In the genomic region with DNA sequence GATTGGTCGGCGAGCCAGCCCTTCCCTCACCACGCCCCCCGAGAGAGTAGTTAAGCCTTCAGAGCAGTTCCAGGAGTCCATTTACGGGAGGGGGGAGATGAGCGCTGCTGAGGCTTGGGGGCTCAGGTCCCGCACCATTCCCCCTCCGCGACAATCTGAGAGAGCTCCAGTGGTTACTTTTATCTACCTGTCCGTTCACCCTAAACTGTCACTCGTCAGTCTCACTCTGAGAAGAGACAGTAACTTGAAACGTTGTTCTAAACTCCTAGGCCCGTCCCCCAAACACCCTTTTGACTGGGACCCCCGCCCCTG, we compare ENCODE assay signal across 8 cellular contexts.
DNase-seq lines count a peak whose midpoint lies in the region; ATAC-seq and TF ChIP-seq lines count a peak whose summit lies in the region.

No MANE protein-coding gene starts in this region.

- H3K27ac ChIP-seq in stomach smooth muscle (ENCODE audit: low read length), result peak overlapping the region; percentile 96

- H3K9me3 ChIP-seq in stomach smooth muscle (ENCODE audit: control insufficient read depth in 2 of 2, low read length in 2 of 2), result no peaks in the 10 kb centered on the region

- peak overlapping the region; percentile 95 for H3K4me3 ChIP-seq in AG04449 (ENCODE audit: low read depth, low read length)
- peak overlapping the region; percentile 98 for H3K4me3 ChIP-seq in astrocyte of the cerebellum (ENCODE audit: low read depth, low read length)
- H3K4me3 ChIP-seq in stomach smooth muscle (ENCODE audit: low read length in 2 of 2), result peak overlapping the region; percentile 96 to 98

- peak overlapping the region; percentile 91 to 94 for H3K9ac ChIP-seq in stomach smooth muscle (ENCODE audit: low read length in 2 of 2)

- POLR2A ChIA-PET in AG04449 (lab: Yijun Ruan, JAX), result interaction anchor here (1.0 to 3.4 kb wide), 5 partner anchors 9 to 60 kb away, joined by 3 to 37 read pairs (median 7); no protein-coding TSS in a partner anchor

- TF ChIP-seq CTCF in AG04449 (IDR thresholded peaks at IDR 0.05; ENCODE audit: insufficient read depth, low read length, missing control alignments) (no peak), astrocyte of the cerebellum (IDR thresholded peaks at IDR 0.05; ENCODE audit: low read depth, low read length, missing control alignments) (no peak)

- in situ Hi-C loops in astrocyte of the cerebellum (cut with HindIII; ENCODE audit: low sequenced_read_pairs), result no loop called here

- no peaks in the 10 kb centered on the region for H3K27me3 ChIP-seq in stomach smooth muscle (ENCODE audit: control insufficient read depth in 1 of 2, insufficient read depth in 2 of 2, low read length in 2 of 2)

- peaks cover 0 to 24% of the 10 kb centered on the region in 2 donors for H3K36me3 ChIP-seq in stomach smooth muscle (ENCODE audit: control insufficient read depth in 2 of 2, insufficient read depth in 2 of 2, low read length in 2 of 2)

- no peak for DNase-seq in AG04449 (ENCODE audit: low read depth, low spot score)
- peak; percentile 89 for DNase-seq in NCI-H2196 (lab: John Stamatoyannopoulos, UW; ENCODE audit: unreplicated experiment)
- DNase-seq in astrocyte of the cerebellum (ENCODE audit: low read depth), result no peak
- DNase-seq in islet precursor cell, result peak; percentile 94
- DNase-seq in NCI-H226, result no peak

- CTCF ChIA-PET in AG04449 (lab: Yijun Ruan, JAX), result interaction anchor here (0.8 to 19.3 kb wide), 6 partner anchors 8 to 45 kb away, joined by 3 to 773 read pairs (median 12); no protein-coding TSS in a partner anchor

- ATAC-seq in GM18502 (IDR thresholded peaks at IDR 0.05; ENCODE audit: poor library complexity, unreplicated experiment), result peak; percentile 38
- ATAC-seq in GM21360 (IDR thresholded peaks at IDR 0.05; ENCODE audit: unreplicated experiment), result no peak

- H3K4me1 ChIP-seq in stomach smooth muscle (ENCODE audit: control insufficient read depth, insufficient read depth, low read length), result peaks cover 32% of the 10 kb centered on the region

Comparison
In these comparisons a context has a peak if more than half of its experiments do, and no peak if none do; other contexts are left out.
1. DNase-seq: peak in NCI-H2196 (single experiment) and islet precursor cell (single experiment); none in AG04449 (single experiment), astrocyte of the cerebellum (single experiment) and NCI-H226 (single experiment).
2. Peak in every context shown above with its lines, with median percentiles within 50 percentile points of each other: H3K4me3 ChIP-seq.